In the genomic region with DNA sequence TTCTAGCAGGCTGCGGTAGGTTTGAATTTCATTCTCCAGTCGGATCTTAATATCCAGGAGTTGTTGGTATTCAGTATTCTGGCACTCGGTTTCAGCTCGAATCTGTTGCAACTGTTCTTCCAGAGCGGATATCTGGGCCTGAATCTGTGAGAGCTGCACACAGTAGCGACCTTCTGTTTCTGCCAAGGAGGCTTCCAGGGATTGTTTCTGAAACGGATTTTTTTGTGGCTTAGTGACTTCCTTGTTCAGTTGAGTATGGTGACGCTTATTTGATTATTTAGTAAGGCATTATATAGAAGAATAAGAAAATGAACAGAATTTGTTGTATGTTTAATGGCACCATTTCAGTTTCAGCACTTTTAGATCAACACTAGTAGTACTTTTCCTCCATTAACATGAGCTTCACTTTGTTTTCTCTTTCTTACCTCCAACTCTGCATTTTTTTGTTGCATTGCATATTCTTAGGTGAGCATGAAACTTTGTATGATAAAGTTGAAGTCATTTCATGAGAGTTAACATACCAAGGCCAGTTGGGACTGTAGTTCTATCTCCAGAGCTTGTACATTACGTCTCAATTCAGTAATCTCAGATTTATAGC, we compare ENCODE assay signal across 8 cellular contexts. TPM values are rescaled to one million over a fixed set of nuclear protein-coding genes. Genes with fewer than 3 reads are reported as not detected.
A peak's percentile ranks its signal among the peaks of the same experiment; 100 is the strongest.
DNase-seq lines count a peak whose midpoint lies in the region; TF ChIP-seq lines count a peak whose summit lies in the region.

No MANE protein-coding gene starts in this region.

- H3K36me3 ChIP-seq in OCI-LY7 (ENCODE audit: insufficient read depth, low read length), result peaks cover 16% of the 10 kb centered on the region
- H3K36me3 ChIP-seq in endocrine pancreas (ENCODE audit: control insufficient read depth, insufficient read depth, low read length), result no peaks in the 10 kb centered on the region

- POLR2A ChIA-PET in OCI-LY7 (lab: Charles Lee), result interaction anchor here (0.8 to 1.7 kb wide), 3 partner anchors 13 to 868 kb away, joined by 3 to 7 read pairs (median 3); no protein-coding TSS in a partner anchor

- peaks cover 9% of the 10 kb centered on the region; the same call in 1 of the 2 replicates for H3K79me2 ChIP-seq in OCI-LY7 (ENCODE audit: insufficient read depth, low read depth, low read length)

- no peaks in the 10 kb centered on the region for H3K9me3 ChIP-seq in OCI-LY7 (ENCODE audit: low read length)
- H3K9me3 ChIP-seq in endocrine pancreas (ENCODE audit: control insufficient read depth, low read length), result no peaks in the 10 kb centered on the region

- no peaks in the 10 kb centered on the region for H4K20me1 ChIP-seq in OCI-LY7 (ENCODE audit: insufficient read depth, low read length)

- peak overlapping the region; percentile 98 for H2AFZ ChIP-seq in OCI-LY7 (ENCODE audit: low read length)

- CTCF ChIA-PET in OCI-LY7 (lab: Charles Lee; ENCODE audit: unreplicated experiment), result no interaction called here

- BruUV-seq in OCI-LY7 (replicated peaks; lab: Mats Ljungman, UMichigan), result TSS peak; percentile 93

- no peak for TF ChIP-seq CTCF in OCI-LY7 (conservative IDR thresholded peaks at IDR 0.05; ENCODE audit: low read length)

- peak overlapping the region; percentile 38 for H3K27ac ChIP-seq in OCI-LY7 (ENCODE audit: low read depth, low read length, poor library complexity, severe bottlenecking)

- H3K4me2 ChIP-seq in OCI-LY7 (ENCODE audit: low read length), result peak overlapping the region; percentile 90

- H3K27me3 ChIP-seq in endocrine pancreas (ENCODE audit: control insufficient read depth, insufficient read depth, low read length), result no peaks in the 10 kb centered on the region

- intact Hi-C loops in OCI-LY7 (cut with micrococcal nuclease; ENCODE audit: unreplicated experiment), result no loop called here

- H3K4me1 ChIP-seq in OCI-LY7 (ENCODE audit: insufficient read depth, low read length, poor library complexity, severe bottlenecking) (peaks cover 8% of the 10 kb centered on the region), endocrine pancreas (ENCODE audit: control insufficient read depth, insufficient read depth, low read length) (peaks cover 9% of the 10 kb centered on the region)

- DNase-seq in ELR (ENCODE audit: low read depth), result peak; percentile 37
- DNase-seq in OCI-LY7 (ENCODE audit: low spot score), result no peak
- DNase-seq in myocyte (ENCODE audit: low read depth), result peak; percentile 44
- DNase-seq in HK-2 (ENCODE audit: unreplicated experiment), result no peak
- DNase-seq in NCI-H2107 (lab: John Stamatoyannopoulos, UW), result no peak
- no peak for DNase-seq in COLO668 (lab: John Stamatoyannopoulos, UW; ENCODE audit: unreplicated experiment)
- DNase-seq in anterior cingulate cortex (lab: John Stamatoyannopoulos, UW), result no peak

- peak overlapping the region; percentile 78 for H3K4me3 ChIP-seq in OCI-LY7 (ENCODE audit: low read depth, low read length, poor library complexity, severe bottlenecking)
- H3K4me3 ChIP-seq in endocrine pancreas (ENCODE audit: control insufficient read depth, insufficient read depth, low read length), result peak overlapping the region; percentile 92

- no peaks in the 10 kb centered on the region for H3K9me2 ChIP-seq in OCI-LY7 (ENCODE audit: insufficient read depth, low read length)

- no peak overlapping the region for H3K9ac ChIP-seq in endocrine pancreas (ENCODE audit: control insufficient read depth, insufficient read depth, low read length)

RNA-seq across cellular contexts. Expression of a gene that starts 2.8 kb away (rescaled TPM):
- total RNA-seq in OCI-LY7 (2014; rRNA removed; shearing (Covaris generic)), result 6.6 and 10.7 TPM in 2 replicates
- total RNA-seq in OCI-LY7 (2022) (39.7 and 44.0 TPM in 2 replicates), myocyte (29.6 and 36.3 TPM in 2 replicates)
- 64.6 TPM for polyA plus RNA-seq in myocyte (2012)

RNA-seq across cellular contexts. Expression of a gene that starts 19.9 kb away (rescaled TPM):
- total RNA-seq in OCI-LY7 (2014; rRNA removed; shearing (Covaris generic)), result not detected in 2 replicates
- total RNA-seq in OCI-LY7 (2022) (not detected in 2 replicates), myocyte (not detected in 2 replicates)
- polyA plus RNA-seq in myocyte (2012), result not detected

RNA-seq across cellular contexts. Expression of a gene that starts 37.3 kb away (rescaled TPM):
- not detected in 2 replicates for total RNA-seq in OCI-LY7 (2014; rRNA removed; shearing (Covaris generic))
- total RNA-seq in OCI-LY7 (2022), result not detected in 2 replicates
- total RNA-seq in myocyte, result not detected in 2 replicates
- polyA plus RNA-seq in myocyte (2012), result not detected

RNA-seq across cellular contexts. Expression of a gene that starts 47.4 kb away (rescaled TPM):
- total RNA-seq in OCI-LY7 (2014; rRNA removed; shearing (Covaris generic)), result not detected in 2 replicates
- total RNA-seq in OCI-LY7 (2022) (not detected in 2 replicates), myocyte (not detected in 2 replicates)
- polyA plus RNA-seq in myocyte (2012), result not detected

RNA-seq across cellular contexts. Expression of a gene that starts 47.6 kb away (rescaled TPM):
- not detected in 2 replicates for total RNA-seq in OCI-LY7 (2014; rRNA removed; shearing (Covaris generic))
- total RNA-seq in OCI-LY7 (2022) (not detected in 2 replicates), myocyte (not detected in 2 replicates)
- polyA plus RNA-seq in myocyte (2012), result not detected

Comparison
In these comparisons a context has a peak if more than half of its experiments do, and no peak if none do; other contexts are left out.
1. DNase-seq: peak in ELR (single experiment) and myocyte (single experiment); none in OCI-LY7 (single experiment), HK-2 (single experiment), NCI-H2107 (single experiment), COLO668 (single experiment) and anterior cingulate cortex (0 of 58).